25 cellular contexts compared by ENCODE assay signal in the genomic region with DNA sequence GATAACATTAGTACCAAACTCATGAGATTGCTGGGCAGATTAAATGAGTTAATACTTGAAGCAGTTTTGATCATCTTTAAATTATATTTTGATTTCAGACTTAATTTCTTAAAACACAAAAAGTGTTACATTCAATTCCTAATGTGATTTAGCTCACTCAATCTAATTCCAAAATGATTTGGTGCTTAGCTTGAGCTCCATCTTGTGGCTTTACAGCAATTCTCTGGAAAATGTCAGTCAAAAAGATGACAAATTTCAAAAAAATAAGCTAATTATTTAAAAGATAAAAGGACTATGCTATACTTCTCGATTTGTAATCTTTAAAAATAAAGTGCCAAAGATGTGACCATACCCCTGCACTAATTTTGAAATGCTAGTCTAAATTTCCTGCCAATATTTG. TPM values are rescaled to one million over a fixed set of nuclear protein-coding genes. Genes with fewer than 3 reads are reported as not detected.
DNase-seq lines count a peak whose midpoint lies in the region; ATAC-seq and TF ChIP-seq lines count a peak whose summit lies in the region.
"Had no signal": no experiment of that assay in that cellular context is flagged by ENCODE, and none has a peak within 500 bp of the region (broad histone marks: within the 10 kb centered on the region; RNA-seq: fewer than 3 reads in every experiment).

No MANE protein-coding gene starts in this region.

- H3K27me3 Mint-ChIP-seq in chondrocyte (ENCODE audit: low read depth) (no peaks in the 10 kb centered on the region), neural progenitor cell (ENCODE audit: insufficient read depth, low read depth) (peaks cover 2% of the 10 kb centered on the region)
- H3K27me3 Mint-ChIP-seq: activated T-cell treated with anti-CD3 and anti-CD28 coated beads, Interleukin-2, amount 50 U/mL, for 24 hours; IgD-negative memory B cell; stimulated activated naive CD8-positive, alpha-beta T cell treated with anti-CD3 and anti-CD28 coated beads, Interleukin-15, Interleukin-2, amounts not matched to agents 100 ng/mL and 50 ng/mL, for 24 hours had no signal

- H3F3A ChIP-seq in SK-N-SH (replicated peaks; ENCODE audit: insufficient read depth) (peaks cover 27% of the 10 kb centered on the region), neural progenitor cell (ENCODE audit: low read depth) (peaks cover 7% of the 10 kb centered on the region)

- H3K56ac ChIP-seq in IMR-90 (ENCODE audit: extremely low read depth, insufficient read depth, low read length) = no peak overlapping the region

- H2BK20ac ChIP-seq in IMR-90 (ENCODE audit: low read depth, low read length) = no peak overlapping the region

- TF ChIP-seq RAD21 in SK-N-SH (IDR thresholded peaks at IDR 0.05; ENCODE audit: low read length) = no peak
- 0 out of 2 replicates have a peak, but pooled peaks have one; percentile 3 for TF ChIP-seq RAD21 in IMR-90 (IDR thresholded peaks at IDR 0.05; ENCODE audit: low read length)

- no peak overlapping the region for H3K9ac ChIP-seq in SK-N-SH
- no peak overlapping the region for H3K9ac ChIP-seq in IMR-90 (ENCODE audit: low read depth, low read length)
- H3K9ac ChIP-seq in neural progenitor cell = no peak overlapping the region

- no peaks in the 10 kb centered on the region for H3K9me2 ChIP-seq in SK-N-SH

- in situ Hi-C loops in IMR-90 (cut with MboI; ENCODE audit: low sequenced_read_pairs) = no loop called here

- no peak overlapping the region for H3K14ac ChIP-seq in IMR-90 (replicated peaks; ENCODE audit: low read depth, low read length)

- peaks cover 9 to 10% of the 10 kb centered on the region in 2 experiments; a peak in 3 of 4 replicates for H3K79me1 ChIP-seq in IMR-90 (ENCODE audit: low read depth in 1 of 2, low read length in 2 of 2)

- no peak overlapping the region for H3K27ac ChIP-seq in SK-N-SH (ENCODE audit: low read depth in 2 of 2, low read length in 1 of 2)
- no peak overlapping the region for H3K27ac ChIP-seq in IMR-90 (ENCODE audit: insufficient read depth, low read length)
- no peak overlapping the region for H3K27ac ChIP-seq in neural progenitor cell
- H3K27ac ChIP-seq: 22Rv1, thyroid gland had no signal

- CTCF ChIA-PET in SK-N-SH (lab: Yijun Ruan, JAX) (interaction anchor here (3.5 kb wide), 1 partner anchor 13 kb away, joined by 14 read pairs; no protein-coding TSS in a partner anchor), IMR-90 (lab: Yijun Ruan, JAX) (no interaction called here)

- no peaks in the 10 kb centered on the region for H4K20me1 ChIP-seq in SK-N-SH (ENCODE audit: insufficient read depth)
- H4K20me1 ChIP-seq in IMR-90 (ENCODE audit: insufficient read depth, low read length) = no peaks in the 10 kb centered on the region; the same call in 1 of the 2 replicates
- no peaks in the 10 kb centered on the region for H4K20me1 ChIP-seq in neural progenitor cell (ENCODE audit: low read depth)

- intact Hi-C loops in IMR-90 (cut with micrococcal nuclease) = no loop called here

- H3K4me2 ChIP-seq in SK-N-SH (no peak overlapping the region), IMR-90 (ENCODE audit: low read depth, low read length) (no peak overlapping the region), neural progenitor cell (no peak overlapping the region)

- H3K4me1 ChIP-seq in SK-N-SH (ENCODE audit: control insufficient read depth in 1 of 2, insufficient read depth in 2 of 2, low read depth in 1 of 2, low read length in 1 of 2) = no peaks in the 10 kb centered on the region
- H3K4me1 ChIP-seq in IMR-90 (ENCODE audit: control insufficient read depth, insufficient read depth, low read length) = no peaks in the 10 kb centered on the region
- peaks cover 4% of the 10 kb centered on the region for H3K4me1 ChIP-seq in neural progenitor cell
- H3K4me1 ChIP-seq: thyroid gland had no signal

- H3K36me3 ChIP-seq in SK-N-SH (replicated peaks in 1 of 2; ENCODE audit: control insufficient read depth in 1 of 2, insufficient read depth in 2 of 2, low read length in 1 of 2) = peaks cover 42 to 43% of the 10 kb centered on the region in 2 experiments
- H3K36me3 ChIP-seq in IMR-90 (ENCODE audit: control insufficient read depth, insufficient read depth, low read length) = peaks cover 15% of the 10 kb centered on the region
- no peaks in the 10 kb centered on the region for H3K36me3 ChIP-seq in neural progenitor cell

- ATAC-seq in SK-N-SH treated with all-trans-retinoic acid at 6 μM for 48 hours = no peak
- ATAC-seq in IMR-90 (ENCODE audit: low read depth) = no peak
- ATAC-seq in GM18517 (IDR thresholded peaks at IDR 0.05; ENCODE audit: unreplicated experiment) = no peak
- ATAC-seq in HG03571 (IDR thresholded peaks at IDR 0.05; ENCODE audit: unreplicated experiment) = no peak

- TF ChIP-seq EP300 in SK-N-SH (IDR thresholded peaks at IDR 0.05; ENCODE audit: borderline replicate concordance in 1 of 2, low read depth in 1 of 2, low read length in 1 of 2) = no peak

- H2BK5ac ChIP-seq in IMR-90 (ENCODE audit: low read depth, low read length, poor library complexity, severe bottlenecking) = no peak overlapping the region

- peaks cover 11% of the 10 kb centered on the region; the same call in 1 of the 2 replicates for H3K79me2 ChIP-seq in SK-N-SH (ENCODE audit: insufficient read depth)
- H3K79me2 ChIP-seq in neural progenitor cell (ENCODE audit: low read depth) = no peaks in the 10 kb centered on the region

- no peak for TF ChIP-seq POLR2A in IMR-90 (IDR thresholded peaks at IDR 0.05; ENCODE audit: low read depth, low read length)

- H4K5ac ChIP-seq in IMR-90 (ENCODE audit: low read depth, low read length) = no peak overlapping the region

- H3K9me1 ChIP-seq in IMR-90 (ENCODE audit: insufficient read depth, low read length) = peaks cover 7% of the 10 kb centered on the region; the same call in 1 of the 2 replicates

- no peak overlapping the region for H4K8ac ChIP-seq in IMR-90 (ENCODE audit: low read depth in 2 of 2, low read length in 2 of 2)

- H3K27ac Mint-ChIP-seq in chondrocyte (ENCODE audit: unreplicated experiment) (no peak overlapping the region), neural progenitor cell (no peak overlapping the region)
- H3K27ac Mint-ChIP-seq: activated T-cell treated with anti-CD3 and anti-CD28 coated beads, Interleukin-2, amount 50 U/mL, for 24 hours; IgD-negative memory B cell; stimulated activated naive CD8-positive, alpha-beta T cell treated with anti-CD3 and anti-CD28 coated beads, Interleukin-15, Interleukin-2, amounts not matched to agents 100 ng/mL and 50 ng/mL, for 24 hours had no signal

- BruUV-seq in IMR-90 (replicated peaks; lab: Mats Ljungman, UMichigan) = no TSS peak

- H2BK15ac ChIP-seq in IMR-90 (ENCODE audit: low read depth, low read length) = no peak overlapping the region

- H3K36me3 Mint-ChIP-seq in chondrocyte (ENCODE audit: low read depth) = peaks cover 12% of the 10 kb centered on the region
- peaks cover 9% of the 10 kb centered on the region for H3K36me3 Mint-ChIP-seq in neural progenitor cell

- H2AFZ ChIP-seq in SK-N-SH (ENCODE audit: low read depth) = no peak overlapping the region
- no peak overlapping the region for H2AFZ ChIP-seq in IMR-90 (replicated peaks; ENCODE audit: low read length, poor library complexity)
- no peak overlapping the region for H2AFZ ChIP-seq in neural progenitor cell (replicated peaks)

- H3K9me3 Mint-ChIP-seq in chondrocyte (ENCODE audit: low read depth) (peaks cover 3% of the 10 kb centered on the region), neural progenitor cell (no peaks in the 10 kb centered on the region)
- H3K9me3 Mint-ChIP-seq: activated T-cell treated with anti-CD3 and anti-CD28 coated beads, Interleukin-2, amount 50 U/mL, for 24 hours; CD14-positive monocyte; IgD-negative memory B cell; stimulated activated naive CD8-positive, alpha-beta T cell treated with anti-CD3 and anti-CD28 coated beads, Interleukin-15, Interleukin-2, amounts not matched to agents 100 ng/mL and 50 ng/mL, for 24 hours had no signal

- H3K27me3 ChIP-seq in SK-N-SH (ENCODE audit: insufficient read depth) = no peaks in the 10 kb centered on the region
- no peaks in the 10 kb centered on the region for H3K27me3 ChIP-seq in IMR-90 (ENCODE audit: control insufficient read depth, insufficient read depth, low read length)
- H3K27me3 ChIP-seq in neural progenitor cell = no peaks in the 10 kb centered on the region
- H3K27me3 ChIP-seq: MG63, thyroid gland had no signal

- H3K18ac ChIP-seq in IMR-90 (ENCODE audit: low read depth, low read length) = no peak overlapping the region

- H2AK9ac ChIP-seq in IMR-90 (replicated peaks; ENCODE audit: low read depth, low read length, poor library complexity) = no peak overlapping the region

- TF ChIP-seq CTCF in SK-N-SH (IDR thresholded peaks at IDR 0.05) (peak; percentile 44), IMR-90 (conservative IDR thresholded peaks at IDR 0.05; ENCODE audit: low read depth, low read length) (peak; percentile 15; the same call in 1 of the 2 replicates), chondrocyte (IDR thresholded peaks at IDR 0.05) (peak; percentile 61), neural progenitor cell (IDR thresholded peaks at IDR 0.05) (peak; percentile 33)

- H3K4me3 ChIP-seq in SK-N-SH (ENCODE audit: low read depth in 2 of 2, low read length in 1 of 2) = no peak overlapping the region
- no peak overlapping the region for H3K4me3 ChIP-seq in IMR-90 (ENCODE audit: insufficient read depth, low read depth, low read length)
- H3K4me3 ChIP-seq in neural progenitor cell = no peak overlapping the region
- H3K4me3 ChIP-seq: MG63, thyroid gland had no signal

- POLR2A ChIA-PET in SK-N-SH (lab: Yijun Ruan, JAX) (no interaction called here), IMR-90 (lab: Charles Lee; ENCODE audit: unreplicated experiment) (interaction anchor here (0.6 to 0.7 kb wide), 2 partner anchors 10 to 530 kb away, joined by 4 read pairs; a partner anchor contains a TSS)

- no peak overlapping the region for H3K23ac ChIP-seq in IMR-90 (ENCODE audit: low read depth, low read length)

- H3K4ac ChIP-seq in IMR-90 (ENCODE audit: low read depth, low read length) = no peak overlapping the region

- H2AK5ac ChIP-seq in IMR-90 (ENCODE audit: low read depth, low read length) = no peak overlapping the region

- no peak overlapping the region for H2BK120ac ChIP-seq in IMR-90 (ENCODE audit: low read depth, low read length)

- DNase-seq in SK-N-SH (no peak), IMR-90 (no peak), chondrocyte (ENCODE audit: low spot score) (no peak), neural progenitor cell (ENCODE audit: low spot score) (no peak), AML-193 (lab: John Stamatoyannopoulos, UW) (no peak)
- DNase-seq: activated CD4-positive, alpha-beta T cell treated with anti-CD3 and anti-CD28 coated beads for 1 hour; activated CD8-positive, alpha-beta T cell treated with anti-CD3 and anti-CD28 coated beads, Interleukin-2, amount 10 ng/mL, durations not matched to agents 7 days and 5 days; activated T-cell treated with anti-CD3 and anti-CD28 coated beads, Interleukin-2, amount 50 U/mL, for 24 hours; amniotic stem cell; foreskin melanocyte; hypothalamus; MG63; NCI-H1417 treated with DMSO at 0.1 percent for 48 hours; NCI-H2107; NK-92 treated with Interleukin-12 subunit alpha and Interleukin-12 subunit beta, amount 100 ng/mL, for 24 hours; retina; stimulated activated CD4-positive, alpha-beta T cell treated with anti-CD3 and anti-CD28 coated beads, Interleukin-4, amount 100 ng/mL, for 24 hours; thyroid gland had no signal

- H3K4me3 Mint-ChIP-seq in chondrocyte (ENCODE audit: unreplicated experiment) (no peak overlapping the region), neural progenitor cell (no peak overlapping the region)
- H3K4me3 Mint-ChIP-seq: activated CD8-positive, alpha-beta T cell treated with anti-CD3 and anti-CD28 coated beads, Interleukin-2, amount 10 ng/mL, durations not matched to agents 7 days and 5 days; activated T-cell treated with anti-CD3 and anti-CD28 coated beads, Interleukin-2, amount 50 U/mL, for 24 hours; CD14-positive monocyte; IgD-negative memory B cell; stimulated activated naive CD8-positive, alpha-beta T cell treated with anti-CD3 and anti-CD28 coated beads, Interleukin-15, Interleukin-2, amounts not matched to agents 100 ng/mL and 50 ng/mL, for 24 hours had no signal

- H3K9me3 ChIP-seq in SK-N-SH = no peaks in the 10 kb centered on the region
- H3K9me3 ChIP-seq in IMR-90 (ENCODE audit: control insufficient read depth, insufficient read depth, low read length) = no peaks in the 10 kb centered on the region
- no peaks in the 10 kb centered on the region for H3K9me3 ChIP-seq in neural progenitor cell (ENCODE audit: low read depth)
- H3K9me3 ChIP-seq: MG63, thyroid gland had no signal

- 59% methylated on average over 1 of the region's 1 CpG for WGBS in SK-N-SH (ENCODE audit: low lambda C conversion rate)
- no CpG with 5 or more reads among the region's 1 CpG for WGBS in IMR-90 (ENCODE audit: extremely low coverage in 2 of 2, insufficient read length in 1 of 2), 2 experiments

- H4K91ac ChIP-seq in IMR-90 (ENCODE audit: insufficient read depth, low read depth, low read length) = no peak overlapping the region

- dilution Hi-C loops in IMR-90 (cut with HindIII; ENCODE audit: low sequenced_read_pairs, unreplicated experiment) = no loop called here

- H3K4me1 Mint-ChIP-seq in chondrocyte (ENCODE audit: low read depth) (no peaks in the 10 kb centered on the region), neural progenitor cell (no peaks in the 10 kb centered on the region)

RNA-seq across cellular contexts. Expression of a gene that starts 10.1 kb away (rescaled TPM):
- 7.4 and 9.1 TPM in 2 replicates for polyA plus RNA-seq in SK-N-SH (2012; rRNA removed)
- 16.7 and 33.6 TPM in 2 replicates for polyA plus RNA-seq in SK-N-SH (2012; cell fraction: cytosol; rRNA removed)
- polyA plus RNA-seq in SK-N-SH (2012; cell fraction: nucleus; rRNA removed) = 1.3 and 2.8 TPM in 2 replicates
- 2.7 and 9.2 TPM in 2 replicates for total RNA-seq in IMR-90 (2012; rRNA removed)
- polyA plus RNA-seq in IMR-90 (2012; rRNA removed) = 13.0 and 17.0 TPM in 2 replicates
- 0.54 and 0.95 TPM in 2 replicates for polyA plus RNA-seq in IMR-90 (2012; cell fraction: cytosol; rRNA removed)
- polyA plus RNA-seq in IMR-90 (2012; cell fraction: nucleus; rRNA removed; ENCODE audit: low replicate concordance) = 0.14 and 2.2 TPM in 2 replicates
- 21.1 to 27.2 TPM (median 22.8 TPM) in 3 replicates for total RNA-seq in chondrocyte
- 6.0 and 19.9 TPM in 2 replicates for total RNA-seq in neural progenitor cell (ENCODE audit: low replicate concordance)

RNA-seq across cellular contexts. Expression of a gene that starts 49.3 kb away (rescaled TPM):
- polyA plus RNA-seq in SK-N-SH (2012; rRNA removed) (68.5 and 94.6 TPM in 2 replicates), IMR-90 (2012; rRNA removed) (33.7 and 38.7 TPM in 2 replicates)
- 88.9 and 103 TPM in 2 replicates for polyA plus RNA-seq in SK-N-SH (2012; cell fraction: cytosol; rRNA removed)
- polyA plus RNA-seq in SK-N-SH (2012; cell fraction: nucleus; rRNA removed) = 22.3 and 35.3 TPM in 2 replicates
- total RNA-seq in IMR-90 (2012; rRNA removed) (59.3 and 89.7 TPM in 2 replicates), chondrocyte (34.1 to 44.6 TPM (median 42.6 TPM) in 3 replicates), neural progenitor cell (ENCODE audit: low replicate concordance) (63.7 and 67.4 TPM in 2 replicates)
- polyA plus RNA-seq in IMR-90 (2012; cell fraction: cytosol; rRNA removed) = 79.5 and 106 TPM in 2 replicates
- 12.2 and 34.5 TPM in 2 replicates for polyA plus RNA-seq in IMR-90 (2012; cell fraction: nucleus; rRNA removed; ENCODE audit: low replicate concordance)
